Comparison of ENCODE assay signal across 1 cellular context in the genomic region with DNA sequence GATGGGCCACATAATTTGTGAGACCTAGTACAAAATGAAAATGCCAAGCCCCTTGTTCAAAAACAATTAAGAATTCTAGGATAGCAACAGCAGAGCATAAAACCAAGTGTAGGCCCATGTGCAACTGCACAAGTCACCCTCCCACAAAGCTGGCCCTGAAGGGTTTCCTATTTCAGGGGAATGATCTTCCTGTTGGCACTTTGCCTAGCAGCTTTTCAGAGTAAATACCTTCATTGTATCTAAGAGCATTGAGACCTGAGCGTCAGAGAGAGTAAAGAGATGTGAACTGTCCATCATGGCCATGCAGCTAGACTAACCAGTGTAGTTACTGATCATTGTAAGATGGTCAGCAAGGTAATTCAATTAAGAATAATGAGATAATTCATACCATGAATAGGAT.
TF ChIP-seq lines count a peak whose summit lies in the region.

No MANE protein-coding gene starts in this region.

TF ChIP-seq in GM23338, 12 proteins besides CTCF, POLR2A, EP300 and RAD21 (continued from another document):
- TF ChIP-seq ZNF462 (CRISPR knock-in tag; IDR thresholded peaks at IDR 0.05) (no peak), CREB1 (CRISPR knock-in tag; IDR thresholded peaks at IDR 0.05; ENCODE audit: low read depth) (no peak), EZH2 (IDR thresholded peaks at IDR 0.05; ENCODE audit: low read depth, unreplicated experiment) (no peak), JUNB (IDR thresholded peaks at IDR 0.05; ENCODE audit: unreplicated experiment) (no peak), ZNF114 (CRISPR knock-in tag; IDR thresholded peaks at IDR 0.05) (no peak), POLR2AphosphoS5 (IDR thresholded peaks at IDR 0.05; ENCODE audit: low read depth) (no peak)
